Comparison of ENCODE assay signal across 8 cellular contexts in the genomic region with DNA sequence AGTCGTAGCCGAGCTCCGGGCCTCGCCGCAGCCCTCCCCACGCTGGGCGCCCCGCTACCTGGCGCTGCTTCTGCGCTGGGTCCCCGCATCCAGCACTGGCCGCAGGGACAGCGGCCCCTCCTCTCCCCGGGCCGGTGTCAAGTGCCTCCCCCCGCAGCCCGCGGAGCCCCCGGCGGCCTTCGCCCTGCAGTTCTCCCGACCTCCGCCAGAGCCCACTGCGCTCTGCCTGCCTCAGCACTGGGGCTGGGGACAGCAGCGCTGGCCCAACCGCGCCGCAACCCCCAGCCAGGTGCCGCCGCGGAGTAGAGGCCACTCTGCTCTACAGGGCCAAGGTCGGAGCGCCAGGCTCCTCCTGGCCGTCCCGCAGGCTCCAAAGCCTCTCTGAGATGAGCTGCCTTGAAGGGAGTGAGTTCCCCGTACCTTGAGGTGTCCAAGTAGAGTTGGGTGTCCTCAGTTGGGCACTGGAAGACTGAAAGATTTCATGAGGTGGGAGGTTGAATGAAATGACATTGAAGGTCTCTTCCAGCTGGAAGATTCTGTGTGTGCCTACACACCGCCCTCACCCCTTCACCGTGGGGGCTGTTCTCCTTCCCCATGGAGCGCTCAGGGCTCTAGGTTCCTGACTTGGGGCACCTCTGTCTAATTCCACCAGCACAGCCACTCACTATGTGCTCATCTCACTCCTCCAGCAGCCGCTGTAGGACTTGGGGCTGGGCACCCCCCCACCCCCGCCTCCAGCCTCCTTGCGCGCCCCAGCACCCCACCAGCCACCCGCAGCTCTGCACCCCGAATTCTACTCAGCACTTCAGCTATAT.
A peak's percentile ranks its signal among the peaks of the same experiment; 100 is the strongest.
DNase-seq lines count a peak whose midpoint lies in the region; ATAC-seq lines count a peak whose summit lies in the region.

No MANE protein-coding gene starts in this region.

- H3K4me3 ChIP-seq in iPS-18a (ENCODE audit: low read length) = peak overlapping the region; percentile 52
- H3K4me3 ChIP-seq in skeletal muscle cell (ENCODE audit: low read depth, low read length) = peak overlapping the region; percentile 59

- peaks cover 33% of the 10 kb centered on the region for H3K27me3 ChIP-seq in iPS-18a (ENCODE audit: control insufficient read depth, insufficient read depth, low read length)

- ATAC-seq in HG02884 (IDR thresholded peaks at IDR 0.05; ENCODE audit: unreplicated experiment) = peak; percentile 76

- no peaks in the 10 kb centered on the region for H3K9me3 ChIP-seq in iPS-18a (ENCODE audit: control insufficient read depth, low read depth, low read length)

- H3K4me1 ChIP-seq in iPS-18a (ENCODE audit: control insufficient read depth, low read depth, low read length) = peaks cover 5% of the 10 kb centered on the region

- no peak overlapping the region for H3K27ac ChIP-seq in iPS-18a (ENCODE audit: low read length)

- DNase-seq in NCI-H1436 (lab: John Stamatoyannopoulos, UW) (peak; percentile 62), NCI-H1436 treated with DMSO at 0.1 percent for 48 hours (lab: John Stamatoyannopoulos, UW) (no peak), NCI-H1930 (lab: John Stamatoyannopoulos, UW) (peak; percentile 71 to 82), UCSD-AML1 (lab: John Stamatoyannopoulos, UW; ENCODE audit: unreplicated experiment) (peak; percentile 84), brain pericyte (ENCODE audit: low read depth, low spot score) (peak; percentile 42), skeletal muscle cell (ENCODE audit: low read depth) (peak; percentile 40)

- no peaks in the 10 kb centered on the region for H3K36me3 ChIP-seq in iPS-18a (ENCODE audit: control insufficient read depth, low read depth, low read length)

- no peak overlapping the region for H3K9ac ChIP-seq in iPS-18a (ENCODE audit: low read length)
